In genomic region chr2:1685957-1686783, GRCh38 we compare ENCODE assay signal across 10 cellular contexts. TPM values are rescaled to one million over a fixed set of nuclear protein-coding genes. Genes with fewer than 3 reads are reported as not detected.
DNase-seq lines count a peak whose midpoint lies in the region; ATAC-seq, FAIRE-seq and TF ChIP-seq lines count a peak whose summit lies in the region.
"Had no signal": no experiment of that assay in that cellular context is flagged by ENCODE, and none has a peak within 500 bp of the region (broad histone marks: within the 10 kb centered on the region; RNA-seq: fewer than 3 reads in every experiment).

No MANE protein-coding gene starts in this region.

- intact Hi-C loops in psoas muscle (cut with DNase I), result no loop called here

- DNase-seq in EL, result peak; percentile 88
- no peak for DNase-seq in RWPE2 (ENCODE audit: low spot score)
- no peak for DNase-seq in psoas muscle
- no peak for DNase-seq in D721Med (ENCODE audit: insufficient read length, low spot score)
- no peak for DNase-seq in COLO668 (lab: John Stamatoyannopoulos, UW; ENCODE audit: unreplicated experiment)
- DNase-seq: Calu3; naive thymus-derived CD4-positive, alpha-beta T cell had no signal

- ATAC-seq in RWPE2 (ENCODE audit: low read depth) (peak; percentile 88), gastroesophageal sphincter (peak; percentile 14), psoas muscle (no peak), HG03097 (IDR thresholded peaks at IDR 0.05; ENCODE audit: low FRiP score, unreplicated experiment) (no peak), HG03520 (IDR thresholded peaks at IDR 0.05; ENCODE audit: unreplicated experiment) (no peak)
- ATAC-seq: naive thymus-derived CD4-positive, alpha-beta T cell had no signal

- TF ChIP-seq CTCF in RWPE2 (IDR thresholded peaks at IDR 0.05; ENCODE audit: poor library complexity, severe bottlenecking), result no peak
- no peak for TF ChIP-seq CTCF in gastroesophageal sphincter (IDR thresholded peaks at IDR 0.05)
- no peak for TF ChIP-seq CTCF in psoas muscle (IDR thresholded peaks at IDR 0.05)
- no peak for TF ChIP-seq CTCF in D721Med (IDR thresholded peaks at IDR 0.05; ENCODE audit: insufficient read depth, missing control alignments)

- peaks cover 21% of the 10 kb centered on the region for H3K4me1 ChIP-seq in RWPE2 (ENCODE audit: insufficient read depth, poor library complexity, severe bottlenecking)
- peaks cover 0 to 12% (median 0%) of the 10 kb centered on the region in 3 donors for H3K4me1 ChIP-seq in gastroesophageal sphincter
- peaks cover 3% of the 10 kb centered on the region for H3K4me1 ChIP-seq in psoas muscle

- H3K27ac ChIP-seq in RWPE2 (ENCODE audit: poor library complexity, severe bottlenecking) (peak overlapping the region; percentile 83), gastroesophageal sphincter (no peak overlapping the region), psoas muscle (peak overlapping the region; percentile 23)

- H3K4me3 ChIP-seq in RWPE2 (ENCODE audit: severe bottlenecking) (no peak overlapping the region), gastroesophageal sphincter (no peak overlapping the region), psoas muscle (no peak overlapping the region)

- no peak for FAIRE-seq in D721Med (lab: Jason Lieb, UNC)

- H3K36me3 ChIP-seq in RWPE2 (ENCODE audit: low read depth), result peaks cover 74% of the 10 kb centered on the region
- peaks cover 0 to 88% of the 10 kb centered on the region in 2 donors for H3K36me3 ChIP-seq in gastroesophageal sphincter
- H3K36me3 ChIP-seq in psoas muscle (ENCODE audit: insufficient read depth in 1 of 2, low read depth in 1 of 2), result no peaks in the 10 kb centered on the region

- 53 to 71% methylated on average over 3 to 10 of the region's 21 CpGs for WGBS in gastroesophageal sphincter (ENCODE audit: low coverage in 1 of 2), 2 donors
- WGBS in psoas muscle, 3 donors, result 33 to 41% (median 34%) methylated on average over 21 of the region's 21 CpGs

- H3K9me3 ChIP-seq in RWPE2 (ENCODE audit: severe bottlenecking) (no peaks in the 10 kb centered on the region), gastroesophageal sphincter (no peaks in the 10 kb centered on the region), psoas muscle (no peaks in the 10 kb centered on the region)

- H3K27me3 ChIP-seq in RWPE2 (ENCODE audit: insufficient read depth, poor library complexity, severe bottlenecking) (no peaks in the 10 kb centered on the region), gastroesophageal sphincter (no peaks in the 10 kb centered on the region), psoas muscle (ENCODE audit: insufficient read depth in 3 of 3, low read length in 2 of 3) (peaks cover 0 to 9% (median 3%) of the 10 kb centered on the region in 3 donors)

- no peak for TF ChIP-seq EP300 in gastroesophageal sphincter (IDR thresholded peaks at IDR 0.05)

- no peak for TF ChIP-seq POLR2A in gastroesophageal sphincter (IDR thresholded peaks at IDR 0.05)

RNA-seq across cellular contexts. Expression of gene PXDN, which starts 58.1 kb away (rescaled TPM):
- total RNA-seq in gastroesophageal sphincter (10 to 100 TPM; 19.9 to 95.9 (median 60.9) TPM), psoas muscle (10 to 100 TPM in 3 of 4 donors, 1 to 10 TPM in 1; 8.5 to 15.4 (median 12.6) TPM)
- 1 to 10 TPM; 4.1 to 9.4 (median 4.8) TPM for polyA plus RNA-seq in psoas muscle
- total RNA-seq: Calu3 had no signal

Comparison
In these comparisons a context has a peak if more than half of its experiments do, and no peak if none do; other contexts are left out.
1. ATAC-seq: peak in RWPE2 (single experiment) and gastroesophageal sphincter (single experiment); none in psoas muscle (0 of 4), HG03097 (single experiment) and HG03520 (single experiment).
2. H3K27ac ChIP-seq: peak in RWPE2 (single experiment) and psoas muscle (single experiment); none in gastroesophageal sphincter (0 of 4).